In the genomic region with DNA sequence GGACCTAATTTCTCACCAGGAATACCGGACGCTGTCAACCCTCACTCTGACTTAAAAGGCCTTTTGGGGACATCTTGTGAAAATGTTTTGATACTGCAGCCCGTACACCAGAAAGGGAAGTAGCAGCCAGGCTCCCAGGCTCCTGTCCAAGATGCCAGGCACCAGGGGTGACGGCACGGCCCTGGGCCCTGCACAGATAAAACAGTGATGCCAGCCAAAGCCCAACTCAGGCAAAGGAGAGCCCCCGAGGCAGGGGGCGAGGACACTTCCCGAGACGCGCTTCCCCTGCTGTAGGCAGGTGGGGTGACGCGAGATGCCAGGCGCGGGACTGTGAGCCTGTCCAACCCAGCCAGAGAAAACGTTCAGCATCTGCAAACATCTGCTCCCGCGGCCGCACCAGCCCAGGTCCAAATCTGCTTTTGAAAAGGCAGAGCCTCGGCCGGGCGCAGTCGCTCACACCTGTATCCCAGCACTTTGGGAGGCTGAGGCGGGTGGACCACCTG, we compare ENCODE assay signal across 8 cellular contexts. TPM values are rescaled to one million over a fixed set of nuclear protein-coding genes. Genes with fewer than 3 reads are reported as not detected.
A peak's percentile ranks its signal among the peaks of the same experiment; 100 is the strongest.
DNase-seq lines count a peak whose midpoint lies in the region; ATAC-seq and TF ChIP-seq lines count a peak whose summit lies in the region.

No MANE protein-coding gene starts in this region.

- H3K9me3 Mint-ChIP-seq in CD4-positive, alpha-beta T cell = no peaks in the 10 kb centered on the region
- no peaks in the 10 kb centered on the region for H3K9me3 Mint-ChIP-seq in mesothelial cell of epicardium

- DNase-seq in AG08396 (ENCODE audit: low spot score) = peak; percentile 50
- no peak for DNase-seq in IMR-90
- peak; percentile 24 for DNase-seq in UCSD-AML1 (lab: John Stamatoyannopoulos, UW; ENCODE audit: unreplicated experiment)
- DNase-seq in inferior parietal cortex (ENCODE audit: extremely low spot score) = peak; percentile 40
- DNase-seq in T-helper 2 cell = no peak
- DNase-seq in CD4-positive, alpha-beta T cell = no peak
- no peak for DNase-seq in mesothelial cell of epicardium (ENCODE audit: low spot score in 2 of 2, unreplicated experiment in 2 of 2)

- no peaks in the 10 kb centered on the region for H3K27me3 Mint-ChIP-seq in CD4-positive, alpha-beta T cell
- H3K27me3 Mint-ChIP-seq in mesothelial cell of epicardium (ENCODE audit: low read depth) = no peaks in the 10 kb centered on the region

- H3K27me3 ChIP-seq in IMR-90 (ENCODE audit: control insufficient read depth, insufficient read depth, low read length) = no peaks in the 10 kb centered on the region
- no peaks in the 10 kb centered on the region for H3K27me3 ChIP-seq in CD4-positive, alpha-beta T cell (ENCODE audit: control insufficient read depth, insufficient read depth, low read length)

- H3K9ac ChIP-seq in IMR-90 (ENCODE audit: low read depth, low read length) = no peak overlapping the region

- intact Hi-C loops in IMR-90 (cut with micrococcal nuclease) = no loop called here
- intact Hi-C loops in CD4-positive, alpha-beta T cell (cut with DNase I, micrococcal nuclease) = no loop called here

- H3K4me3 Mint-ChIP-seq in CD4-positive, alpha-beta T cell = no peak overlapping the region
- H3K4me3 Mint-ChIP-seq in mesothelial cell of epicardium = no peak overlapping the region

- no peaks in the 10 kb centered on the region for H3K4me1 Mint-ChIP-seq in CD4-positive, alpha-beta T cell (ENCODE audit: low read depth)
- H3K4me1 Mint-ChIP-seq in mesothelial cell of epicardium = no peaks in the 10 kb centered on the region

- H4K91ac ChIP-seq in IMR-90 (ENCODE audit: insufficient read depth, low read depth, low read length) = no peak overlapping the region

- 0 out of 2 replicates have a peak, but pooled peaks cover 3% of the 10 kb centered on the region for H3K9me1 ChIP-seq in IMR-90 (ENCODE audit: insufficient read depth, low read length)

- peak; percentile 16; the same call in 1 of the 2 replicates for TF ChIP-seq CTCF in IMR-90 (conservative IDR thresholded peaks at IDR 0.05; ENCODE audit: low read depth, low read length)
- TF ChIP-seq CTCF in CD4-positive, alpha-beta T cell (IDR thresholded peaks at IDR 0.05) = no peak
- TF ChIP-seq CTCF in mesothelial cell of epicardium (IDR thresholded peaks at IDR 0.05; ENCODE audit: unreplicated experiment) = no peak

- H3K79me1 ChIP-seq in IMR-90 (ENCODE audit: low read depth in 1 of 2, low read length in 2 of 2) = no peaks in the 10 kb centered on the region

- in situ Hi-C loops in IMR-90 (cut with MboI; ENCODE audit: low sequenced_read_pairs) = no loop called here

- no peak overlapping the region for H2BK120ac ChIP-seq in IMR-90 (ENCODE audit: low read depth, low read length)

- H2BK20ac ChIP-seq in IMR-90 (ENCODE audit: low read depth, low read length) = no peak overlapping the region

- H3K36me3 ChIP-seq in IMR-90 (ENCODE audit: control insufficient read depth, insufficient read depth, low read length) = peaks cover 3% of the 10 kb centered on the region

- H3K14ac ChIP-seq in IMR-90 (replicated peaks; ENCODE audit: low read depth, low read length) = no peak overlapping the region

- H4K20me1 ChIP-seq in IMR-90 (ENCODE audit: insufficient read depth, low read length) = no peaks in the 10 kb centered on the region; the same call in 1 of the 2 replicates

- no peak overlapping the region for H3K23ac ChIP-seq in IMR-90 (ENCODE audit: low read depth, low read length)

- H4K8ac ChIP-seq in IMR-90 (ENCODE audit: low read depth in 2 of 2, low read length in 2 of 2) = no peak overlapping the region

- no peak overlapping the region for H3K56ac ChIP-seq in IMR-90 (ENCODE audit: extremely low read depth, insufficient read depth, low read length)

- no peak overlapping the region for H3K4ac ChIP-seq in IMR-90 (ENCODE audit: low read depth, low read length)

- H2BK15ac ChIP-seq in IMR-90 (ENCODE audit: low read depth, low read length) = no peak overlapping the region

- H4K5ac ChIP-seq in IMR-90 (ENCODE audit: low read depth, low read length) = no peak overlapping the region

- H3K4me3 ChIP-seq in IMR-90 (ENCODE audit: insufficient read depth, low read depth, low read length) = no peak overlapping the region

- H2AFZ ChIP-seq in IMR-90 (replicated peaks; ENCODE audit: low read length, poor library complexity) = no peak overlapping the region

- H2AK9ac ChIP-seq in IMR-90 (replicated peaks; ENCODE audit: low read depth, low read length, poor library complexity) = no peak overlapping the region

- H3K4me2 ChIP-seq in IMR-90 (ENCODE audit: low read depth, low read length) = no peak overlapping the region

- H3K36me3 Mint-ChIP-seq in CD4-positive, alpha-beta T cell (ENCODE audit: low read depth) = no peaks in the 10 kb centered on the region
- no peaks in the 10 kb centered on the region for H3K36me3 Mint-ChIP-seq in mesothelial cell of epicardium

- no TSS peak for BruUV-seq in IMR-90 (replicated peaks; lab: Mats Ljungman, UMichigan)

- TF ChIP-seq POLR2A in IMR-90 (IDR thresholded peaks at IDR 0.05; ENCODE audit: low read depth, low read length) = no peak

- CTCF ChIA-PET in IMR-90 (lab: Yijun Ruan, JAX) = no interaction called here
- CTCF ChIA-PET in CD4-positive, alpha-beta T cell (lab: Charles Lee) = no interaction called here

- no peak overlapping the region for H3K27ac ChIP-seq in IMR-90 (ENCODE audit: insufficient read depth, low read length)
- H3K27ac ChIP-seq in CD4-positive, alpha-beta T cell (ENCODE audit: low read depth, low read length) = no peak overlapping the region

- dilution Hi-C loops in IMR-90 (cut with HindIII; ENCODE audit: low sequenced_read_pairs, unreplicated experiment) = no loop called here

- H3K27ac Mint-ChIP-seq in CD4-positive, alpha-beta T cell = no peak overlapping the region
- no peak overlapping the region for H3K27ac Mint-ChIP-seq in mesothelial cell of epicardium

- ATAC-seq in IMR-90 (ENCODE audit: low read depth) = no peak; the same call in 1 of the 2 replicates
- ATAC-seq in HG02840 (IDR thresholded peaks at IDR 0.05; ENCODE audit: low FRiP score, unreplicated experiment) = no peak
- no peak for ATAC-seq in CD4-positive, alpha-beta T cell (ENCODE audit: poor library complexity)

- H3K18ac ChIP-seq in IMR-90 (ENCODE audit: low read depth, low read length) = no peak overlapping the region

- 79% methylated on average over 17 of the region's 23 CpGs; no CpG with 5 or more reads in 1 of the 2 experiments for WGBS in IMR-90 (ENCODE audit: extremely low coverage in 2 of 2, insufficient read length in 1 of 2), 2 experiments

- no peaks in the 10 kb centered on the region for H3K4me1 ChIP-seq in IMR-90 (ENCODE audit: control insufficient read depth, insufficient read depth, low read length)

- H2BK5ac ChIP-seq in IMR-90 (ENCODE audit: low read depth, low read length, poor library complexity, severe bottlenecking) = no peak overlapping the region

- no peaks in the 10 kb centered on the region for H3K9me3 ChIP-seq in IMR-90 (ENCODE audit: control insufficient read depth, insufficient read depth, low read length)
- H3K9me3 ChIP-seq in CD4-positive, alpha-beta T cell (ENCODE audit: control insufficient read depth, low read length) = no peaks in the 10 kb centered on the region

- no peak for TF ChIP-seq RAD21 in IMR-90 (IDR thresholded peaks at IDR 0.05; ENCODE audit: low read length)

- POLR2A ChIA-PET in IMR-90 (lab: Charles Lee; ENCODE audit: unreplicated experiment) = no interaction called here
- POLR2A ChIA-PET in CD4-positive, alpha-beta T cell (lab: Charles Lee) = no interaction called here

- H2AK5ac ChIP-seq in IMR-90 (ENCODE audit: low read depth, low read length) = no peak overlapping the region

TF ChIP-seq in IMR-90, 13 proteins besides CTCF, POLR2A, EP300 and RAD21:
- TF ChIP-seq USF2 (IDR thresholded peaks at IDR 0.05; ENCODE audit: low read depth, low read length) (no peak), RCOR1 (IDR thresholded peaks at IDR 0.05; ENCODE audit: insufficient replicate concordance, low read length) (no peak), BHLHE40 (IDR thresholded peaks at IDR 0.05; ENCODE audit: low read depth, low read length) (no peak), MAFK (IDR thresholded peaks at IDR 0.05; ENCODE audit: low read depth, low read length) (no peak)

RNA-seq across cellular contexts. Expression of gene ZFAND2A, which starts 15.7 kb away (rescaled TPM):
- total RNA-seq in IMR-90 (2012; rRNA removed) = 9.4 and 11.8 TPM in 2 replicates
- 25.9 and 28.7 TPM in 2 replicates for polyA plus RNA-seq in IMR-90 (2012; rRNA removed)
- 15.0 and 19.7 TPM in 2 replicates for polyA plus RNA-seq in IMR-90 (2012; cell fraction: cytosol; rRNA removed)
- polyA plus RNA-seq in IMR-90 (2012; cell fraction: nucleus; rRNA removed; ENCODE audit: low replicate concordance) = 21.7 and 58.1 TPM in 2 replicates
- total RNA-seq in CD4-positive, alpha-beta T cell = 10 to 100 TPM; 92.3 to 92.5 TPM
- 15.3 to 16.3 TPM (median 15.6 TPM) in 3 replicates for total RNA-seq in mesothelial cell of epicardium

RNA-seq across cellular contexts. Expression of gene GPER1, which starts 56.4 kb away (rescaled TPM):
- total RNA-seq in IMR-90 (2012; rRNA removed) = 2.0 and 2.2 TPM in 2 replicates
- 5.8 and 6.3 TPM in 2 replicates for polyA plus RNA-seq in IMR-90 (2012; rRNA removed)
- 3.5 and 8.8 TPM in 2 replicates for polyA plus RNA-seq in IMR-90 (2012; cell fraction: cytosol; rRNA removed)
- polyA plus RNA-seq in IMR-90 (2012; cell fraction: nucleus; rRNA removed; ENCODE audit: low replicate concordance) = 10.8 and 20.8 TPM in 2 replicates
- total RNA-seq in CD4-positive, alpha-beta T cell = not detected
- 2.1 to 2.6 TPM (median 2.4 TPM) in 3 replicates for total RNA-seq in mesothelial cell of epicardium

Comparison
In these comparisons a context has a peak if more than half of its experiments do, and no peak if none do; other contexts are left out.
1. DNase-seq: peak in AG08396 (single experiment), UCSD-AML1 (single experiment) and inferior parietal cortex (single experiment); none in IMR-90 (single experiment), T-helper 2 cell (0 of 5), CD4-positive, alpha-beta T cell (0 of 10) and mesothelial cell of epicardium (0 of 2).